1 cellular context compared by ENCODE assay signal in the genomic region with DNA sequence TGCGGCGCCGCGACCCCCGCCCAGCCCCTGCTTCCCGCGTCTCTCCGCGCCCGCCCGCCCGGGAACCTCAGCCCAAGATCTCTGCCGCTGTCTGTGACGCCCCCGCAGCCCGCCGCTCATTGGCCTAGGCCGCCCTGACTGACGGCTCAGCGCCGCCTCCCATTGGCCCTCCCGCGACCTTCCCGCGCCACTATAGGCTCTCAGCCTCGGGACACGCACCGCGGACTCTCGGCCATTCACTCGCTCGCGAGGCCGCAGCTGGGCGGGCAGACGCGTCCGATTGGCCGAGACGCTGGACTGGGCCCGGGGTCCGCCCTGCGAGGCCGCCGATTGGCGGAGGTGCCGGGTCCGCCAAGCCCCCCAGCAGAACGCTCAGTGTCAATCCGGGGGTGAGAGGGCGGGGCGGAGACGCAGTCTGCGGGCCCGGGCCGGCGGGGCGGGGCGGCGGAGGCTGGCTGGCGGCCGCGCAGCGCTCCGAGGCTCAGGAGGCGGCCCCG.
TF ChIP-seq lines count a peak whose summit lies in the region.

A gene (minus strand): TSS at position 95 of the 497 bp plus-strand sequence. CDS start 215 bp downstream, outside the sequence.

TF ChIP-seq in HepG2, 621 proteins besides CTCF, POLR2A, EP300 and RAD21 (continued from another document):
- TF ChIP-seq, protein P1, sequence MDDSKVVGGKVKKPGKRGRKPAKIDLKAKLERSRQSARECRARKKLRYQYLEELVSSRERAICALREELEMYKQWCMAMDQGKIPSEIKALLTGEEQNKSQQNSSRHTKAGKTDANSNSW (CRISPR knock-in tag; IDR thresholded peaks at IDR 0.05; ENCODE audit: borderline replicate concordance) = no peak
- TF ChIP-seq CBX5 (CRISPR knock-in tag; IDR thresholded peaks at IDR 0.05; ENCODE audit: borderline replicate concordance) (no peak), SP4 (CRISPR knock-in tag; IDR thresholded peaks at IDR 0.05) (peak; percentile 80; the same call in 1 of the 2 replicates), GABPA (IDR thresholded peaks at IDR 0.05; ENCODE audit: low read depth, low read length) (no peak), GABPA (CRISPR knock-in tag; IDR thresholded peaks at IDR 0.05; ENCODE audit: low read depth) (no peak), TOPORS (CRISPR knock-in tag; IDR thresholded peaks at IDR 0.05) (no peak), YY1 (IDR thresholded peaks at IDR 0.05; ENCODE audit: insufficient read depth, insufficient replicate concordance, low read depth, low read length) (peak; percentile 18), AGO1 (IDR thresholded peaks at IDR 0.05; ENCODE audit: low read depth, low read length, poor library complexity, severe bottlenecking) (peak; percentile 7), SUZ12 (IDR thresholded peaks at IDR 0.05; ENCODE audit: low read depth, low read length) (no peak), ZNF547 (CRISPR knock-in tag; IDR thresholded peaks at IDR 0.05) (no peak), KLF16 (CRISPR knock-in tag; IDR thresholded peaks at IDR 0.05) (no peak), MAFK (conservative IDR thresholded peaks at IDR 0.05 in 1 of 2, IDR thresholded peaks at IDR 0.05 in 1 of 2; ENCODE audit: low read length in 2 of 2) (no peak), ZNF234 (CRISPR knock-in tag; conservative IDR thresholded peaks at IDR 0.05) (no peak), KLF13 (CRISPR knock-in tag; IDR thresholded peaks at IDR 0.05) (no peak), NKX3-1 (CRISPR knock-in tag; IDR thresholded peaks at IDR 0.05) (no peak), ZNF12 (CRISPR knock-in tag; IDR thresholded peaks at IDR 0.05) (no peak), ARID2 (CRISPR knock-in tag; IDR thresholded peaks at IDR 0.05; ENCODE audit: borderline replicate concordance) (no peak), ZNF776 (CRISPR knock-in tag; IDR thresholded peaks at IDR 0.05) (no peak), SIN3A (IDR thresholded peaks at IDR 0.05; ENCODE audit: borderline replicate concordance, low read depth, low read length) (no peak), HES4 (CRISPR knock-in tag; IDR thresholded peaks at IDR 0.05; ENCODE audit: borderline replicate concordance) (no peak), ZSCAN30 (CRISPR knock-in tag; IDR thresholded peaks at IDR 0.05) (no peak), IRF2 (CRISPR knock-in tag; IDR thresholded peaks at IDR 0.05) (peak; percentile 20; the same call in 1 of the 2 replicates), MTA3 (CRISPR knock-in tag; IDR thresholded peaks at IDR 0.05) (no peak), ZNF567 (CRISPR knock-in tag; IDR thresholded peaks at IDR 0.05; ENCODE audit: borderline replicate concordance) (no peak), HMG20B (CRISPR knock-in tag; conservative IDR thresholded peaks at IDR 0.05) (no peak), SMAD1 (CRISPR knock-in tag; IDR thresholded peaks at IDR 0.05; ENCODE audit: borderline replicate concordance, low read depth) (no peak)
- TF ChIP-seq, protein P2, sequence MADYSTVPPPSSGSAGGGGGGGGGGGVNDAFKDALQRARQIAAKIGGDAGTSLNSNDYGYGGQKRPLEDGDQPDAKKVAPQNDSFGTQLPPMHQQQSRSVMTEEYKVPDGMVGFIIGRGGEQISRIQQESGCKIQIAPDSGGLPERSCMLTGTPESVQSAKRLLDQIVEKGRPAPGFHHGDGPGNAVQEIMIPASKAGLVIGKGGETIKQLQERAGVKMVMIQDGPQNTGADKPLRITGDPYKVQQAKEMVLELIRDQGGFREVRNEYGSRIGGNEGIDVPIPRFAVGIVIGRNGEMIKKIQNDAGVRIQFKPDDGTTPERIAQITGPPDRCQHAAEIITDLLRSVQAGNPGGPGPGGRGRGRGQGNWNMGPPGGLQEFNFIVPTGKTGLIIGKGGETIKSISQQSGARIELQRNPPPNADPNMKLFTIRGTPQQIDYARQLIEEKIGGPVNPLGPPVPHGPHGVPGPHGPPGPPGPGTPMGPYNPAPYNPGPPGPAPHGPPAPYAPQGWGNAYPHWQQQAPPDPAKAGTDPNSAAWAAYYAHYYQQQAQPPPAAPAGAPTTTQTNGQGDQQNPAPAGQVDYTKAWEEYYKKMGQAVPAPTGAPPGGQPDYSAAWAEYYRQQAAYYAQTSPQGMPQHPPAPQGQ (CRISPR knock-in tag; IDR thresholded peaks at IDR 0.05; ENCODE audit: borderline replicate concordance) = no peak
- TF ChIP-seq, protein P3, sequence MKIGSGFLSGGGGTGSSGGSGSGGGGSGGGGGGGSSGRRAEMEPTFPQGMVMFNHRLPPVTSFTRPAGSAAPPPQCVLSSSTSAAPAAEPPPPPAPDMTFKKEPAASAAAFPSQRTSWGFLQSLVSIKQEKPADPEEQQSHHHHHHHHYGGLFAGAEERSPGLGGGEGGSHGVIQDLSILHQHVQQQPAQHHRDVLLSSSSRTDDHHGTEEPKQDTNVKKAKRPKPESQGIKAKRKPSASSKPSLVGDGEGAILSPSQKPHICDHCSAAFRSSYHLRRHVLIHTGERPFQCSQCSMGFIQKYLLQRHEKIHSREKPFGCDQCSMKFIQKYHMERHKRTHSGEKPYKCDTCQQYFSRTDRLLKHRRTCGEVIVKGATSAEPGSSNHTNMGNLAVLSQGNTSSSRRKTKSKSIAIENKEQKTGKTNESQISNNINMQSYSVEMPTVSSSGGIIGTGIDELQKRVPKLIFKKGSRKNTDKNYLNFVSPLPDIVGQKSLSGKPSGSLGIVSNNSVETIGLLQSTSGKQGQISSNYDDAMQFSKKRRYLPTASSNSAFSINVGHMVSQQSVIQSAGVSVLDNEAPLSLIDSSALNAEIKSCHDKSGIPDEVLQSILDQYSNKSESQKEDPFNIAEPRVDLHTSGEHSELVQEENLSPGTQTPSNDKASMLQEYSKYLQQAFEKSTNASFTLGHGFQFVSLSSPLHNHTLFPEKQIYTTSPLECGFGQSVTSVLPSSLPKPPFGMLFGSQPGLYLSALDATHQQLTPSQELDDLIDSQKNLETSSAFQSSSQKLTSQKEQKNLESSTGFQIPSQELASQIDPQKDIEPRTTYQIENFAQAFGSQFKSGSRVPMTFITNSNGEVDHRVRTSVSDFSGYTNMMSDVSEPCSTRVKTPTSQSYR (CRISPR knock-in tag; IDR thresholded peaks at IDR 0.05; ENCODE audit: borderline replicate concordance) = no peak
- TF ChIP-seq, protein P4, sequence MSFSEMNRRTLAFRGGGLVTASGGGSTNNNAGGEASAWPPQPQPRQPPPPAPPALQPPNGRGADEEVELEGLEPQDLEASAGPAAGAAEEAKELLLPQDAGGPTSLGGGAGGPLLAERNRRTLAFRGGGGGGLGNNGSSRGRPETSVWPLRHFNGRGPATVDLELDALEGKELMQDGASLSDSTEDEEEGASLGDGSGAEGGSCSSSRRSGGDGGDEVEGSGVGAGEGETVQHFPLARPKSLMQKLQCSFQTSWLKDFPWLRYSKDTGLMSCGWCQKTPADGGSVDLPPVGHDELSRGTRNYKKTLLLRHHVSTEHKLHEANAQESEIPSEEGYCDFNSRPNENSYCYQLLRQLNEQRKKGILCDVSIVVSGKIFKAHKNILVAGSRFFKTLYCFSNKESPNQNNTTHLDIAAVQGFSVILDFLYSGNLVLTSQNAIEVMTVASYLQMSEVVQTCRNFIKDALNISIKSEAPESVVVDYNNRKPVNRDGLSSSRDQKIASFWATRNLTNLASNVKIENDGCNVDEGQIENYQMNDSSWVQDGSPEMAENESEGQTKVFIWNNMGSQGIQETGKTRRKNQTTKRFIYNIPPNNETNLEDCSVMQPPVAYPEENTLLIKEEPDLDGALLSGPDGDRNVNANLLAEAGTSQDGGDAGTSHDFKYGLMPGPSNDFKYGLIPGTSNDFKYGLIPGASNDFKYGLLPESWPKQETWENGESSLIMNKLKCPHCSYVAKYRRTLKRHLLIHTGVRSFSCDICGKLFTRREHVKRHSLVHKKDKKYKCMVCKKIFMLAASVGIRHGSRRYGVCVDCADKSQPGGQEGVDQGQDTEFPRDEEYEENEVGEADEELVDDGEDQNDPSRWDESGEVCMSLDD (CRISPR knock-in tag; IDR thresholded peaks at IDR 0.05; ENCODE audit: borderline replicate concordance) = no peak
- TF ChIP-seq, protein P5, sequence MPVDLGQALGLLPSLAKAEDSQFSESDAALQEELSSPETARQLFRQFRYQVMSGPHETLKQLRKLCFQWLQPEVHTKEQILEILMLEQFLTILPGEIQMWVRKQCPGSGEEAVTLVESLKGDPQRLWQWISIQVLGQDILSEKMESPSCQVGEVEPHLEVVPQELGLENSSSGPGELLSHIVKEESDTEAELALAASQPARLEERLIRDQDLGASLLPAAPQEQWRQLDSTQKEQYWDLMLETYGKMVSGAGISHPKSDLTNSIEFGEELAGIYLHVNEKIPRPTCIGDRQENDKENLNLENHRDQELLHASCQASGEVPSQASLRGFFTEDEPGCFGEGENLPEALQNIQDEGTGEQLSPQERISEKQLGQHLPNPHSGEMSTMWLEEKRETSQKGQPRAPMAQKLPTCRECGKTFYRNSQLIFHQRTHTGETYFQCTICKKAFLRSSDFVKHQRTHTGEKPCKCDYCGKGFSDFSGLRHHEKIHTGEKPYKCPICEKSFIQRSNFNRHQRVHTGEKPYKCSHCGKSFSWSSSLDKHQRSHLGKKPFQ (CRISPR knock-in tag; IDR thresholded peaks at IDR 0.05; ENCODE audit: insufficient replicate concordance) = no peak
- TF ChIP-seq, protein P6, sequence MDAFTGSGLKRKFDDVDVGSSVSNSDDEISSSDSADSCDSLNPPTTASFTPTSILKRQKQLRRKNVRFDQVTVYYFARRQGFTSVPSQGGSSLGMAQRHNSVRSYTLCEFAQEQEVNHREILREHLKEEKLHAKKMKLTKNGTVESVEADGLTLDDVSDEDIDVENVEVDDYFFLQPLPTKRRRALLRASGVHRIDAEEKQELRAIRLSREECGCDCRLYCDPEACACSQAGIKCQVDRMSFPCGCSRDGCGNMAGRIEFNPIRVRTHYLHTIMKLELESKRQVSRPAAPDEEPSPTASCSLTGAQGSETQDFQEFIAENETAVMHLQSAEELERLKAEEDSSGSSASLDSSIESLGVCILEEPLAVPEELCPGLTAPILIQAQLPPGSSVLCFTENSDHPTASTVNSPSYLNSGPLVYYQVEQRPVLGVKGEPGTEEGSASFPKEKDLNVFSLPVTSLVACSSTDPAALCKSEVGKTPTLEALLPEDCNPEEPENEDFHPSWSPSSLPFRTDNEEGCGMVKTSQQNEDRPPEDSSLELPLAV (CRISPR knock-in tag; conservative IDR thresholded peaks at IDR 0.05; ENCODE audit: low read depth) = no peak
- TF ChIP-seq, protein P7, sequence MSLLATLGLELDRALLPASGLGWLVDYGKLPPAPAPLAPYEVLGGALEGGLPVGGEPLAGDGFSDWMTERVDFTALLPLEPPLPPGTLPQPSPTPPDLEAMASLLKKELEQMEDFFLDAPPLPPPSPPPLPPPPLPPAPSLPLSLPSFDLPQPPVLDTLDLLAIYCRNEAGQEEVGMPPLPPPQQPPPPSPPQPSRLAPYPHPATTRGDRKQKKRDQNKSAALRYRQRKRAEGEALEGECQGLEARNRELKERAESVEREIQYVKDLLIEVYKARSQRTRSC (CRISPR knock-in tag; IDR thresholded peaks at IDR 0.05; ENCODE audit: low read depth) = no peak
- TF ChIP-seq, protein P8, sequence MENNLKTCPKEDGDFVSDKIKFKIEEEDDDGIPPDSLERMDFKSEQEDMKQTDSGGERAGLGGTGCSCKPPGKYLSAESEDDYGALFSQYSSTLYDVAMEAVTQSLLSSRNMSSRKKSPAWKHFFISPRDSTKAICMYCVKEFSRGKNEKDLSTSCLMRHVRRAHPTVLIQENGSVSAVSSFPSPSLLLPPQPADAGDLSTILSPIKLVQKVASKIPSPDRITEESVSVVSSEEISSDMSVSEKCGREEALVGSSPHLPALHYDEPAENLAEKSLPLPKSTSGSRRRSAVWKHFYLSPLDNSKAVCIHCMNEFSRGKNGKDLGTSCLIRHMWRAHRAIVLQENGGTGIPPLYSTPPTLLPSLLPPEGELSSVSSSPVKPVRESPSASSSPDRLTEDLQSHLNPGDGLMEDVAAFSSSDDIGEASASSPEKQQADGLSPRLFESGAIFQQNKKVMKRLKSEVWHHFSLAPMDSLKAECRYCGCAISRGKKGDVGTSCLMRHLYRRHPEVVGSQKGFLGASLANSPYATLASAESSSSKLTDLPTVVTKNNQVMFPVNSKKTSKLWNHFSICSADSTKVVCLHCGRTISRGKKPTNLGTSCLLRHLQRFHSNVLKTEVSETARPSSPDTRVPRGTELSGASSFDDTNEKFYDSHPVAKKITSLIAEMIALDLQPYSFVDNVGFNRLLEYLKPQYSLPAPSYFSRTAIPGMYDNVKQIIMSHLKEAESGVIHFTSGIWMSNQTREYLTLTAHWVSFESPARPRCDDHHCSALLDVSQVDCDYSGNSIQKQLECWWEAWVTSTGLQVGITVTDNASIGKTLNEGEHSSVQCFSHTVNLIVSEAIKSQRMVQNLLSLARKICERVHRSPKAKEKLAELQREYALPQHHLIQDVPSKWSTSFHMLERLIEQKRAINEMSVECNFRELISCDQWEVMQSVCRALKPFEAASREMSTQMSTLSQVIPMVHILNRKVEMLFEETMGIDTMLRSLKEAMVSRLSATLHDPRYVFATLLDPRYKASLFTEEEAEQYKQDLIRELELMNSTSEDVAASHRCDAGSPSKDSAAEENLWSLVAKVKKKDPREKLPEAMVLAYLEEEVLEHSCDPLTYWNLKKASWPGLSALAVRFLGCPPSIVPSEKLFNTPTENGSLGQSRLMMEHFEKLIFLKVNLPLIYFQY (CRISPR knock-in tag; IDR thresholded peaks at IDR 0.05; ENCODE audit: borderline replicate concordance) = no peak
- TF ChIP-seq, protein P9, sequence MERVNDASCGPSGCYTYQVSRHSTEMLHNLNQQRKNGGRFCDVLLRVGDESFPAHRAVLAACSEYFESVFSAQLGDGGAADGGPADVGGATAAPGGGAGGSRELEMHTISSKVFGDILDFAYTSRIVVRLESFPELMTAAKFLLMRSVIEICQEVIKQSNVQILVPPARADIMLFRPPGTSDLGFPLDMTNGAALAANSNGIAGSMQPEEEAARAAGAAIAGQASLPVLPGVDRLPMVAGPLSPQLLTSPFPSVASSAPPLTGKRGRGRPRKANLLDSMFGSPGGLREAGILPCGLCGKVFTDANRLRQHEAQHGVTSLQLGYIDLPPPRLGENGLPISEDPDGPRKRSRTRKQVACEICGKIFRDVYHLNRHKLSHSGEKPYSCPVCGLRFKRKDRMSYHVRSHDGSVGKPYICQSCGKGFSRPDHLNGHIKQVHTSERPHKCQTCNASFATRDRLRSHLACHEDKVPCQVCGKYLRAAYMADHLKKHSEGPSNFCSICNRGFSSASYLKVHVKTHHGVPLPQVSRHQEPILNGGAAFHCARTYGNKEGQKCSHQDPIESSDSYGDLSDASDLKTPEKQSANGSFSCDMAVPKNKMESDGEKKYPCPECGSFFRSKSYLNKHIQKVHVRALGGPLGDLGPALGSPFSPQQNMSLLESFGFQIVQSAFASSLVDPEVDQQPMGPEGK (CRISPR knock-in tag; IDR thresholded peaks at IDR 0.05) = peak; percentile 63; the same call in 1 of the 2 replicates
- TF ChIP-seq, protein P10, sequence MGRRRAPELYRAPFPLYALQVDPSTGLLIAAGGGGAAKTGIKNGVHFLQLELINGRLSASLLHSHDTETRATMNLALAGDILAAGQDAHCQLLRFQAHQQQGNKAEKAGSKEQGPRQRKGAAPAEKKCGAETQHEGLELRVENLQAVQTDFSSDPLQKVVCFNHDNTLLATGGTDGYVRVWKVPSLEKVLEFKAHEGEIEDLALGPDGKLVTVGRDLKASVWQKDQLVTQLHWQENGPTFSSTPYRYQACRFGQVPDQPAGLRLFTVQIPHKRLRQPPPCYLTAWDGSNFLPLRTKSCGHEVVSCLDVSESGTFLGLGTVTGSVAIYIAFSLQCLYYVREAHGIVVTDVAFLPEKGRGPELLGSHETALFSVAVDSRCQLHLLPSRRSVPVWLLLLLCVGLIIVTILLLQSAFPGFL (CRISPR knock-in tag; IDR thresholded peaks at IDR 0.05) = no peak
TF ChIP-seq in HepG2: peak in this region for 52.
